25 cellular contexts compared by ENCODE assay signal in the genomic region with DNA sequence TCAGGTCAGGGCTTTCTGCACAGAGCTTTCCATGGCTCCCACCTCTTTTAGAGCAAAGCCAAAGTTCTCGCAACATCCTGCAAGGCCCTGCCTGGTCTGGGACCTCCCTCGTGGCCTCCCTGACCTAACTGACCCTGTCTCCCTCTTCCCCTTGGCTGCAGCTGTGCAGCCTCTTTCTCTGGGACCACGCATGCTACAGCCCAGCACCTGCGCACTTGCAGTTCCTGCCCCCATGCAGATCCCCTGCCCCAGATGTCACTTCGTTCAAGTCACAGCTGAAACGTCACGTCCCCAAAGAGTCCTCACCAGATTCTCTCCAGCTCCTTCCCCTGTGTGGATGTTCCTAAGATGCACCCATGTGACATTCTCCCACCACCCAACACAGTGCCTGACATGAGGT.
A peak's percentile ranks its signal among the peaks of the same experiment; 100 is the strongest.
DNase-seq lines count a peak whose midpoint lies in the region; ATAC-seq, FAIRE-seq and TF ChIP-seq lines count a peak whose summit lies in the region.
"Had no signal": no experiment of that assay in that cellular context is flagged by ENCODE, and none has a peak within 500 bp of the region (broad histone marks: within the 10 kb centered on the region; RNA-seq: fewer than 3 reads in every experiment).

No MANE protein-coding gene starts in this region.

- no peaks in the 10 kb centered on the region for H3K4me1 Mint-ChIP-seq in activated naive CD8-positive, alpha-beta T cell treated with anti-CD3 and anti-CD28 coated beads, Interleukin-2, amount 50 U/mL, for 24 hours
- H3K4me1 Mint-ChIP-seq in activated naive CD8-positive, alpha-beta T cell treated with anti-CD3 and anti-CD28 coated beads for 36 hours = no peaks in the 10 kb centered on the region
- H3K4me1 Mint-ChIP-seq: CD14-positive monocyte; CD4-positive, alpha-beta memory T cell; CD4-positive, CD25-positive, alpha-beta regulatory T cell; CD8-positive, alpha-beta memory T cell had no signal

- H3K27ac ChIP-seq in kidney (ENCODE audit: low read depth in 2 of 2, low read length in 2 of 2) = no peak overlapping the region
- H3K27ac ChIP-seq: 22Rv1, A549, BLaER1 had no signal

- FAIRE-seq in kidney (lab: Jason Lieb, UNC) = no peak
- FAIRE-seq: A549, GM12878, GM12892, GM18507 had no signal

- H3K9me3 Mint-ChIP-seq in activated naive CD8-positive, alpha-beta T cell treated with anti-CD3 and anti-CD28 coated beads, Interleukin-2, amount 50 U/mL, for 24 hours = peaks cover 35% of the 10 kb centered on the region
- H3K9me3 Mint-ChIP-seq in activated naive CD8-positive, alpha-beta T cell treated with anti-CD3 and anti-CD28 coated beads for 36 hours = peaks cover 26% of the 10 kb centered on the region

- no peak for DNase-seq in activated naive CD8-positive, alpha-beta T cell treated with anti-CD3 and anti-CD28 coated beads, Interleukin-2, amount 50 U/mL, for 24 hours
- DNase-seq in activated naive CD8-positive, alpha-beta T cell treated with anti-CD3 and anti-CD28 coated beads for 36 hours = no peak
- DNase-seq in kidney (peak; percentile 36), Kasumi-1 (lab: John Stamatoyannopoulos, UW) (no peak)
- DNase-seq: BE2C; C1 segment of cervical spinal cord; CD4-positive, alpha-beta memory T cell; CD4-positive, CD25-positive, alpha-beta regulatory T cell; CD8-positive, alpha-beta memory T cell; COR-L47; DMS 273 treated with DMSO at 0.1 percent for 48 hours; DMS153; DMS53; DMS79; DND-41; EL; GDM1 had no signal

- no peak overlapping the region for H3K9ac ChIP-seq in kidney (ENCODE audit: low read length in 2 of 2)
- H3K9ac ChIP-seq: BLaER1 had no signal

- H3K9me3 ChIP-seq in kidney (ENCODE audit: control insufficient read depth in 1 of 2, low read length in 2 of 2) = peaks cover 2 to 9% of the 10 kb centered on the region in 2 donors
- H3K9me3 ChIP-seq: BE2C had no signal

- H3K4me3 ChIP-seq in kidney (ENCODE audit: low read length in 2 of 2) = no peak overlapping the region
- H3K4me3 ChIP-seq: A549, BLaER1, GM12878 had no signal

- H3K27ac Mint-ChIP-seq in activated naive CD8-positive, alpha-beta T cell treated with anti-CD3 and anti-CD28 coated beads, Interleukin-2, amount 50 U/mL, for 24 hours = no peak overlapping the region
- no peak overlapping the region for H3K27ac Mint-ChIP-seq in activated naive CD8-positive, alpha-beta T cell treated with anti-CD3 and anti-CD28 coated beads for 36 hours
- H3K27ac Mint-ChIP-seq: CD14-positive monocyte; CD4-positive, alpha-beta memory T cell; CD8-positive, alpha-beta memory T cell had no signal

- H3K4me1 ChIP-seq in kidney (ENCODE audit: control insufficient read depth in 1 of 2, insufficient read depth in 1 of 2, low read depth in 1 of 2, low read length in 2 of 2) = no peaks in the 10 kb centered on the region
- H3K4me1 ChIP-seq: A549, BE2C, BLaER1 had no signal

- intact Hi-C loops in kidney (cut with DNase I) = no loop called here

- ATAC-seq in activated naive CD8-positive, alpha-beta T cell treated with anti-CD3 and anti-CD28 coated beads, Interleukin-2, amount 50 U/mL, for 24 hours = peak; percentile 10
- ATAC-seq in GM21515 (IDR thresholded peaks at IDR 0.05; ENCODE audit: unreplicated experiment) = no peak
- ATAC-seq: A549, GM12878 had no signal

- TF ChIP-seq CTCF in kidney (IDR thresholded peaks at IDR 0.05; ENCODE audit: borderline replicate concordance, extremely low read depth, insufficient read depth) = no peak

- no peaks in the 10 kb centered on the region for H3K36me3 ChIP-seq in kidney (ENCODE audit: control insufficient read depth in 1 of 2, insufficient read depth in 2 of 2, low read length in 2 of 2)
- H3K36me3 ChIP-seq: BE2C, BLaER1 had no signal

- no peaks in the 10 kb centered on the region for H3K36me3 Mint-ChIP-seq in activated naive CD8-positive, alpha-beta T cell treated with anti-CD3 and anti-CD28 coated beads, Interleukin-2, amount 50 U/mL, for 24 hours (ENCODE audit: low read depth)
- H3K36me3 Mint-ChIP-seq in activated naive CD8-positive, alpha-beta T cell treated with anti-CD3 and anti-CD28 coated beads for 36 hours = no peaks in the 10 kb centered on the region
- H3K36me3 Mint-ChIP-seq: CD14-positive monocyte; CD4-positive, alpha-beta memory T cell; CD4-positive, CD25-positive, alpha-beta regulatory T cell had no signal

- no peak overlapping the region for H3K4me3 Mint-ChIP-seq in activated naive CD8-positive, alpha-beta T cell treated with anti-CD3 and anti-CD28 coated beads, Interleukin-2, amount 50 U/mL, for 24 hours
- H3K4me3 Mint-ChIP-seq in activated naive CD8-positive, alpha-beta T cell treated with anti-CD3 and anti-CD28 coated beads for 36 hours = no peak overlapping the region
- H3K4me3 Mint-ChIP-seq: CD14-positive monocyte; CD4-positive, alpha-beta memory T cell; CD4-positive, CD25-positive, alpha-beta regulatory T cell; CD8-positive, alpha-beta memory T cell had no signal

- H3K27me3 Mint-ChIP-seq in activated naive CD8-positive, alpha-beta T cell treated with anti-CD3 and anti-CD28 coated beads, Interleukin-2, amount 50 U/mL, for 24 hours = no peaks in the 10 kb centered on the region
- H3K27me3 Mint-ChIP-seq in activated naive CD8-positive, alpha-beta T cell treated with anti-CD3 and anti-CD28 coated beads for 36 hours = no peaks in the 10 kb centered on the region
- H3K27me3 Mint-ChIP-seq: CD4-positive, alpha-beta memory T cell; CD4-positive, CD25-positive, alpha-beta regulatory T cell; CD8-positive, alpha-beta memory T cell had no signal
